8 cellular contexts compared by ENCODE assay signal in the genomic region with DNA sequence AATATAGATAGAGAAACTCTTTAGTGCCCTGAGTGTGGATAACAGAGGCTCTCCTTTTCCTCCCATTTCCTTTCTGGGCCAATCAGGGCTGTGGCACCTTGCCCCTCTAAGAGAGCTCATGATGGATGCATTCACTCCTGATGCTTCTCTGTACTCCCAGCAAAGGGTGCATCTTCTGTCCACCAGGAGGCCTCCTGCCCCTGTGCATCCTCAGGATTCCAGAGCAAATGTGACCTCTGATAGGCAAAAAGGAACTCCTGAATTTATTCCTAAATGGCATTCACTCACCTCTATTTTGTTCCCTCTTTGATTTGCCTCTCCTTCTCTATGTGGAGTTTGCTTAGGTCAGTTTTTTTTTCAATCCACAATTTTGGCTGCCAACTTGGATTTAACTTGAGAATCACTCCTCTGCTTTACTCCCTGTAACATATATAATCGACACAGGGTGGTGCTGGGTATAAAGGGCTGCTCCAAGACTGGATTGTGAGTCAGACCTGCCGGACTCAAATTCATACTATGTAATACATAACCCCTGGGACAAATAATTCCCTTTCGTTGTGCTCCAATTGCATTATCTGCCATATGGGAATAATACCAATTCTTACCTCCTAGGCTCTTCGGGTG. TPM values are rescaled to one million over a fixed set of nuclear protein-coding genes. Genes with fewer than 3 reads are reported as not detected.
DNase-seq lines count a peak whose midpoint lies in the region; ATAC-seq and TF ChIP-seq lines count a peak whose summit lies in the region.

No MANE protein-coding gene starts in this region.

- peak; percentile 25 for DNase-seq in ELF-1 (ENCODE audit: low read depth, low spot score)
- DNase-seq in HPDE6-E6E7 (ENCODE audit: extremely low spot score) = peak; percentile 36
- DNase-seq in kidney tubule cell (ENCODE audit: low spot score) = peak; percentile 49
- no peak for DNase-seq in CD8-positive, alpha-beta T cell
- no peak for DNase-seq in T-helper 9 cell

- CTCF ChIA-PET in CD8-positive, alpha-beta T cell (lab: Charles Lee) = no interaction called here

- no peaks in the 10 kb centered on the region for H3K4me1 Mint-ChIP-seq in CD8-positive, alpha-beta T cell (ENCODE audit: low read depth)

- no peaks in the 10 kb centered on the region for H4K20me1 ChIP-seq in SU-DHL-6 (ENCODE audit: low read depth, low read length)

- H3K9me2 ChIP-seq in SU-DHL-6 (replicated peaks; ENCODE audit: insufficient read depth, low read length) = no peaks in the 10 kb centered on the region

- H3K27ac ChIP-seq in SU-DHL-6 (ENCODE audit: low read depth, low read length) = no peak overlapping the region
- no peak overlapping the region for H3K27ac ChIP-seq in CD8-positive, alpha-beta T cell (ENCODE audit: low read depth, low read length)

- H3K9me3 Mint-ChIP-seq in CD8-positive, alpha-beta T cell = no peaks in the 10 kb centered on the region

- ATAC-seq in CD8-positive, alpha-beta T cell = no peak
- ATAC-seq in HG02840 (IDR thresholded peaks at IDR 0.05; ENCODE audit: low FRiP score, unreplicated experiment) (no peak), GM19328 (IDR thresholded peaks at IDR 0.05; ENCODE audit: unreplicated experiment) (no peak)

- H2AFZ ChIP-seq in SU-DHL-6 (ENCODE audit: low read depth, low read length, severe bottlenecking) = no peak overlapping the region

- H3K27ac Mint-ChIP-seq in CD8-positive, alpha-beta T cell = no peak overlapping the region

- no peak overlapping the region for H3K4me2 ChIP-seq in SU-DHL-6 (ENCODE audit: low read depth, low read length, poor library complexity, severe bottlenecking)

- H3K4me3 ChIP-seq in SU-DHL-6 (ENCODE audit: insufficient read depth, low read length, poor library complexity, severe bottlenecking) = no peak overlapping the region
- no peak overlapping the region for H3K4me3 ChIP-seq in CD8-positive, alpha-beta T cell (ENCODE audit: low read depth, low read length)

- H3K27me3 Mint-ChIP-seq in CD8-positive, alpha-beta T cell (ENCODE audit: low read depth) = peaks cover 37% of the 10 kb centered on the region

- H3K27me3 ChIP-seq in SU-DHL-6 (ENCODE audit: low read length) = no peaks in the 10 kb centered on the region
- H3K27me3 ChIP-seq in CD8-positive, alpha-beta T cell (ENCODE audit: insufficient read depth, low read length) = no peaks in the 10 kb centered on the region

- H3K36me3 Mint-ChIP-seq in CD8-positive, alpha-beta T cell = no peaks in the 10 kb centered on the region

- intact Hi-C loops in CD8-positive, alpha-beta T cell (cut with DNase I, micrococcal nuclease) = no loop called here

- POLR2A ChIA-PET in CD8-positive, alpha-beta T cell (lab: Charles Lee) = no interaction called here

- no peaks in the 10 kb centered on the region for H3K4me1 ChIP-seq in CD8-positive, alpha-beta T cell (ENCODE audit: insufficient read depth, low read length)

- H3K9ac ChIP-seq in SU-DHL-6 (ENCODE audit: low read length) = no peak overlapping the region

- no peaks in the 10 kb centered on the region for H3K9me3 ChIP-seq in SU-DHL-6 (ENCODE audit: insufficient read depth, low read length)
- H3K9me3 ChIP-seq in CD8-positive, alpha-beta T cell (ENCODE audit: low read length) = no peaks in the 10 kb centered on the region

- TF ChIP-seq CTCF in SU-DHL-6 (IDR thresholded peaks at IDR 0.05; ENCODE audit: insufficient read depth, low read length, poor library complexity, severe bottlenecking) = peak; percentile 64
- TF ChIP-seq CTCF in CD8-positive, alpha-beta T cell (IDR thresholded peaks at IDR 0.05) = no peak

- no peaks in the 10 kb centered on the region for H3F3A ChIP-seq in SU-DHL-6 (ENCODE audit: insufficient read depth)

- H3K36me3 ChIP-seq in SU-DHL-6 (ENCODE audit: low read length) = no peaks in the 10 kb centered on the region
- no peaks in the 10 kb centered on the region for H3K36me3 ChIP-seq in CD8-positive, alpha-beta T cell (ENCODE audit: insufficient read depth, low read length)

- H3K79me2 ChIP-seq in SU-DHL-6 (ENCODE audit: insufficient read depth, low read length) = no peaks in the 10 kb centered on the region

- no peak overlapping the region for H3K4me3 Mint-ChIP-seq in CD8-positive, alpha-beta T cell

RNA-seq across cellular contexts. Expression of a gene that starts 1.1 kb away (rescaled TPM):
- total RNA-seq in CD8-positive, alpha-beta T cell = not detected

RNA-seq across cellular contexts. Expression of a gene that starts 39.1 kb away (rescaled TPM):
- not detected for total RNA-seq in CD8-positive, alpha-beta T cell

Comparison
In these comparisons a context has a peak if more than half of its experiments do, and no peak if none do; other contexts are left out.
1. DNase-seq: peak in ELF-1 (single experiment), HPDE6-E6E7 (single experiment) and kidney tubule cell (single experiment); none in CD8-positive, alpha-beta T cell (0 of 7) and T-helper 9 cell (single experiment).